ENCODE assay signal across 8 cellular contexts in genomic region chr17:45448066-45448465, GRCh38. TPM values are rescaled to one million over a fixed set of nuclear protein-coding genes. Genes with fewer than 3 reads are reported as not detected.
A peak's percentile ranks its signal among the peaks of the same experiment; 100 is the strongest.
DNase-seq lines count a peak whose midpoint lies in the region; ATAC-seq and TF ChIP-seq lines count a peak whose summit lies in the region.
"Not testable (repeated sequence)": the region's sequence is repeated elsewhere in the genome, so short reads cannot be mapped to it uniquely, and the experiment has no call there.

No MANE protein-coding gene starts in this region.

- TF ChIP-seq CTCF in CD14-positive monocyte (IDR thresholded peaks at IDR 0.05); coronary artery (IDR thresholded peaks at IDR 0.05); heart right ventricle (IDR thresholded peaks at IDR 0.05); neutrophil (IDR thresholded peaks at IDR 0.05); transverse colon (IDR thresholded peaks at IDR 0.05): not testable (repeated sequence)

- peaks cover 40 to 74% of the 10 kb centered on the region in 2 donors for H3K36me3 Mint-ChIP-seq in CD14-positive monocyte
- peaks cover 22% of the 10 kb centered on the region for H3K36me3 Mint-ChIP-seq in activated T-helper 1 cell treated with anti-CD3 and anti-CD28 coated beads, Interleukin-12 subunit alpha, Interleukin-12 subunit beta, Interleukin-2, Interleukin-4 antibody, amounts not matched to agents 30 ng/mL and 10 ng/mL and 1 ng/mL, durations not matched to agents 14 hours and 24 hours and 36 hours (ENCODE audit: low read depth)

- not testable (repeated sequence) for ATAC-seq in heart right ventricle
- peak; percentile 42 for ATAC-seq in left lobe of liver

- H3K27ac Mint-ChIP-seq in CD14-positive monocyte = peak overlapping the region in 4 of 7 donors; percentile 22 to 79 (median 44)
- H3K27ac Mint-ChIP-seq in activated T-helper 1 cell treated with anti-CD3 and anti-CD28 coated beads, Interleukin-12 subunit alpha, Interleukin-12 subunit beta, Interleukin-2, Interleukin-4 antibody, amounts not matched to agents 30 ng/mL and 10 ng/mL and 1 ng/mL, durations not matched to agents 14 hours and 24 hours and 36 hours = peak overlapping the region; percentile 48

- H3K27me3 Mint-ChIP-seq in CD14-positive monocyte (ENCODE audit: low read depth in 3 of 3); activated T-helper 1 cell treated with anti-CD3 and anti-CD28 coated beads, Interleukin-12 subunit alpha, Interleukin-12 subunit beta, Interleukin-2, Interleukin-4 antibody, amounts not matched to agents 30 ng/mL and 10 ng/mL and 1 ng/mL, durations not matched to agents 14 hours and 24 hours and 36 hours (ENCODE audit: insufficient read depth): not testable (repeated sequence)

- in situ Hi-C loops in transverse colon (cut with MboI; ENCODE audit: low pct_ligation_motif_present in 1 of 4, low pct_unique_long_range_greater_than_20kb in 1 of 4, low sequenced_read_pairs in 3 of 4) = loop anchor here in 1 of 4 donors (25.0 kb wide), 1 partner anchor 139 kb away; no protein-coding TSS in a partner anchor

- H3K4me3 Mint-ChIP-seq in CD14-positive monocyte; activated T-helper 1 cell treated with anti-CD3 and anti-CD28 coated beads, Interleukin-12 subunit alpha, Interleukin-12 subunit beta, Interleukin-2, Interleukin-4 antibody, amounts not matched to agents 30 ng/mL and 10 ng/mL and 1 ng/mL, durations not matched to agents 14 hours and 24 hours and 36 hours: not testable (repeated sequence)

- H3K4me1 Mint-ChIP-seq in CD14-positive monocyte = peaks cover 33% of the 10 kb centered on the region
- H3K4me1 Mint-ChIP-seq in activated T-helper 1 cell treated with anti-CD3 and anti-CD28 coated beads, Interleukin-12 subunit alpha, Interleukin-12 subunit beta, Interleukin-2, Interleukin-4 antibody, amounts not matched to agents 30 ng/mL and 10 ng/mL and 1 ng/mL, durations not matched to agents 14 hours and 24 hours and 36 hours (ENCODE audit: low read depth) = peaks cover 35% of the 10 kb centered on the region

- peaks cover 0 to 63% (median 3%) of the 10 kb centered on the region in 9 donors for H3K36me3 ChIP-seq in heart right ventricle
- H3K36me3 ChIP-seq in neutrophil = peaks cover 84% of the 10 kb centered on the region
- H3K36me3 ChIP-seq in transverse colon = not testable (repeated sequence)

- H3K4me3 ChIP-seq in coronary artery; heart right ventricle; neutrophil (ENCODE audit: low read depth in 1 of 2, low read length in 1 of 2); transverse colon: not testable (repeated sequence)

- not testable (repeated sequence) for H3K27me3 ChIP-seq in heart right ventricle, neutrophil, transverse colon

- not testable (repeated sequence) for H3K9me3 Mint-ChIP-seq in CD14-positive monocyte; activated T-helper 1 cell treated with anti-CD3 and anti-CD28 coated beads, Interleukin-12 subunit alpha, Interleukin-12 subunit beta, Interleukin-2, Interleukin-4 antibody, amounts not matched to agents 30 ng/mL and 10 ng/mL and 1 ng/mL, durations not matched to agents 14 hours and 24 hours and 36 hours

- not testable (repeated sequence) for TF ChIP-seq EP300 in transverse colon (IDR thresholded peaks at IDR 0.05; ENCODE audit: low read depth)

- DNase-seq in CD14-positive monocyte (ENCODE audit: low spot score) (peak; percentile 12), LoVo (ENCODE audit: low spot score) (peak; percentile 21), coronary artery (ENCODE audit: low spot score) (peak; percentile 28), transverse colon (peak; percentile 72)
- DNase-seq in activated T-helper 1 cell treated with anti-CD3 and anti-CD28 coated beads, Interleukin-12 subunit alpha, Interleukin-12 subunit beta, Interleukin-2, Interleukin-4 antibody, amounts not matched to agents 30 ng/mL and 10 ng/mL and 1 ng/mL, durations not matched to agents 14 hours and 24 hours and 36 hours (ENCODE audit: low spot score); heart right ventricle; left lobe of liver (ENCODE audit: low spot score): not testable (repeated sequence)

- intact Hi-C loops in CD14-positive monocyte (cut with micrococcal nuclease); activated T-helper 1 cell treated with anti-CD3 and anti-CD28 coated beads, Interleukin-12 subunit alpha, Interleukin-12 subunit beta, Interleukin-2, Interleukin-4 antibody, amounts not matched to agents 30 ng/mL and 10 ng/mL and 1 ng/mL, durations not matched to agents 14 hours and 24 hours and 36 hours (cut with micrococcal nuclease); heart right ventricle (cut with DNase I); transverse colon (cut with DNase I; ENCODE audit: low total_unique reads): not testable (repeated sequence)

- not testable (repeated sequence) for TF ChIP-seq POLR2A in transverse colon (IDR thresholded peaks at IDR 0.05)

- H3K27ac ChIP-seq in coronary artery = not testable (repeated sequence)
- peak overlapping the region in 7 of 10 donors; percentile 57 to 81 (median 71) for H3K27ac ChIP-seq in heart right ventricle
- peak overlapping the region; percentile 46 for H3K27ac ChIP-seq in neutrophil
- H3K27ac ChIP-seq in transverse colon = peak overlapping the region; percentile 71 to 84 (median 80)

- WGBS in heart right ventricle, 2 donors = 93 to 96% methylated on average over 7 of the region's 7 CpGs
- WGBS in transverse colon (ENCODE audit: low coverage in 1 of 2), 2 donors = 33 to 61% methylated on average over 3 to 7 of the region's 7 CpGs

- peaks cover 0 to 31% (median 16%) of the 10 kb centered on the region in 9 donors for H3K4me1 ChIP-seq in heart right ventricle
- not testable (repeated sequence) for H3K4me1 ChIP-seq in neutrophil (ENCODE audit: control insufficient read depth in 1 of 2, insufficient read depth in 1 of 2, low read depth in 1 of 2, low read length in 1 of 2)
- peaks cover 0 to 17% (median 7%) of the 10 kb centered on the region in 4 donors for H3K4me1 ChIP-seq in transverse colon

- not testable (repeated sequence) for H3K9me3 ChIP-seq in heart right ventricle, neutrophil, transverse colon

RNA-seq across cellular contexts. Expression of gene ARHGAP27, which starts 15.4 kb away (rescaled TPM):
- polyA plus RNA-seq in CD14-positive monocyte (10 to 100 TPM; 47.2 to 55.0 TPM), heart right ventricle (10 to 100 TPM; 17.9 to 65.8 TPM)
- 47.9 and 59.1 TPM in 2 replicates for total RNA-seq in activated T-helper 1 cell treated with anti-CD3 and anti-CD28 coated beads, Interleukin-12 subunit alpha, Interleukin-12 subunit beta, Interleukin-2, Interleukin-4 antibody, amounts not matched to agents 30 ng/mL and 10 ng/mL and 1 ng/mL, durations not matched to agents 14 hours and 24 hours and 36 hours
- total RNA-seq in heart right ventricle (10 to 100 TPM; 15.2 to 46.9 (median 25.3) TPM), left lobe of liver (6.5 TPM), transverse colon (100 to 1,000 TPM; 194 to 489 (median 294) TPM)

RNA-seq across cellular contexts. Expression of gene PLEKHM1, which starts 42.5 kb away (rescaled TPM):
- polyA plus RNA-seq in CD14-positive monocyte (10 to 100 TPM; 12.8 to 15.0 TPM), heart right ventricle (10 to 100 TPM in 1 of 2 donors, 1 to 10 TPM in 1; 9.9 to 14.8 TPM)
- 35.6 and 42.6 TPM in 2 replicates for total RNA-seq in activated T-helper 1 cell treated with anti-CD3 and anti-CD28 coated beads, Interleukin-12 subunit alpha, Interleukin-12 subunit beta, Interleukin-2, Interleukin-4 antibody, amounts not matched to agents 30 ng/mL and 10 ng/mL and 1 ng/mL, durations not matched to agents 14 hours and 24 hours and 36 hours
- total RNA-seq in heart right ventricle (10 to 100 TPM; 22.5 to 46.9 (median 25.8) TPM), left lobe of liver (23.7 TPM), transverse colon (100 to 1,000 TPM in 1 of 4 donors, 10 to 100 TPM in 3; 43.6 to 111 (median 47.6) TPM)
